11 cellular contexts compared by ENCODE assay signal in genomic region chr6:4125933-4126864, GRCh38. TPM values are rescaled to one million over a fixed set of nuclear protein-coding genes. Genes with fewer than 3 reads are reported as not detected.
DNase-seq lines count a peak whose midpoint lies in the region; ATAC-seq and TF ChIP-seq lines count a peak whose summit lies in the region.
"Had no signal": no experiment of that assay in that cellular context is flagged by ENCODE, and none has a peak within 500 bp of the region (broad histone marks: within the 10 kb centered on the region; RNA-seq: fewer than 3 reads in every experiment).

No MANE protein-coding gene starts in this region.

- H3K4me3 Mint-ChIP-seq in activated naive CD4-positive, alpha-beta T cell treated with anti-CD3 and anti-CD28 coated beads, Interleukin-2, amount 50 U/mL, for 24 hours: no peak overlapping the region

- no peaks in the 10 kb centered on the region for H3K4me1 Mint-ChIP-seq in activated naive CD4-positive, alpha-beta T cell treated with anti-CD3 and anti-CD28 coated beads, Interleukin-2, amount 50 U/mL, for 24 hours

- H3K27me3 ChIP-seq in thoracic aorta (replicated peaks; ENCODE audit: insufficient read depth): no peaks in the 10 kb centered on the region

- no peaks in the 10 kb centered on the region for H3K9me3 Mint-ChIP-seq in activated naive CD4-positive, alpha-beta T cell treated with anti-CD3 and anti-CD28 coated beads, Interleukin-2, amount 50 U/mL, for 24 hours

- no peak overlapping the region for H3K4me3 ChIP-seq in thoracic aorta

- no peak for DNase-seq in activated naive CD4-positive, alpha-beta T cell treated with anti-CD3 and anti-CD28 coated beads, Interleukin-2, amount 50 U/mL, for 16 hours
- DNase-seq in amniotic epithelial cell (ENCODE audit: low read depth) (peak; percentile 94), iPS-NIHi7 (ENCODE audit: extremely low spot score) (peak; percentile 20), thoracic aorta (ENCODE audit: low spot score) (no peak), NCI-H748 treated with DMSO at 0.1 percent for 48 hours (lab: John Stamatoyannopoulos, UW) (no peak), cerebellar nuclear complex (lab: John Stamatoyannopoulos, UW) (no peak)
- DNase-seq: amygdala, KBM-7 had no signal

- no peaks in the 10 kb centered on the region for H3K27me3 Mint-ChIP-seq in activated naive CD4-positive, alpha-beta T cell treated with anti-CD3 and anti-CD28 coated beads, Interleukin-2, amount 50 U/mL, for 24 hours

- H3K27ac Mint-ChIP-seq in activated naive CD4-positive, alpha-beta T cell treated with anti-CD3 and anti-CD28 coated beads, Interleukin-2, amount 50 U/mL, for 24 hours: peak overlapping the region; percentile 25

- peaks cover 50% of the 10 kb centered on the region for H3K36me3 ChIP-seq in thoracic aorta

- H3K9me3 ChIP-seq in thoracic aorta: no peaks in the 10 kb centered on the region

- ATAC-seq in thoracic aorta (ENCODE audit: insufficient number of reproducible peaks, low FRiP score, low read depth) (no peak), GM21737 (IDR thresholded peaks at IDR 0.05; ENCODE audit: unreplicated experiment) (no peak)

- H3K36me3 Mint-ChIP-seq in activated naive CD4-positive, alpha-beta T cell treated with anti-CD3 and anti-CD28 coated beads, Interleukin-2, amount 50 U/mL, for 24 hours: peaks cover 33% of the 10 kb centered on the region

- TF ChIP-seq CTCF in thoracic aorta (IDR thresholded peaks at IDR 0.05): peak; percentile 29

- peaks cover 0 to 10% of the 10 kb centered on the region in 2 donors for H3K4me1 ChIP-seq in thoracic aorta (ENCODE audit: control insufficient read depth in 1 of 2, low read depth in 2 of 2)

- H3K27ac ChIP-seq in thoracic aorta: peak overlapping the region in 1 of 2 donors; percentile 38
- H3K27ac ChIP-seq: C4-2B had no signal

RNA-seq across cellular contexts. Expression of gene ECI2, which starts 9.2 kb away (rescaled TPM):
- total RNA-seq in thoracic aorta: 10 to 100 TPM; 28.9 to 31.0 TPM

RNA-seq across cellular contexts. Expression of gene FAM217A, which starts 47.3 kb away (rescaled TPM):
- total RNA-seq in thoracic aorta: not detected

Comparison
In these comparisons a context has a peak if more than half of its experiments do, and no peak if none do; other contexts are left out.
1. DNase-seq: peak in amniotic epithelial cell (single experiment) and iPS-NIHi7 (single experiment); none in activated naive CD4-positive, alpha-beta T cell treated with anti-CD3 and anti-CD28 coated beads, Interleukin-2, amount 50 U/mL, for 16 hours (single experiment), thoracic aorta (single experiment), NCI-H748 treated with DMSO at 0.1 percent for 48 hours (single experiment) and cerebellar nuclear complex (0 of 2).